ENCODE assay signal across 1 cellular context in genomic region chr1:180606109-180606508, GRCh38.
A peak's percentile ranks its signal among the peaks of the same experiment; 100 is the strongest.
TF ChIP-seq lines count a peak whose summit lies in the region.

No MANE protein-coding gene starts in this region.

TF ChIP-seq in K562, 482 proteins besides CTCF, POLR2A, EP300 and RAD21:
- TF ChIP-seq RFX1 (IDR thresholded peaks at IDR 0.05): peak; percentile 43; the same call in 1 of the 2 replicates
- no peak for TF ChIP-seq SNRNP70 (optimal IDR thresholded peaks at IDR 0.05; ENCODE audit: low read depth, low read length)
